Comparison of ENCODE assay signal across 14 cellular contexts in the genomic region with DNA sequence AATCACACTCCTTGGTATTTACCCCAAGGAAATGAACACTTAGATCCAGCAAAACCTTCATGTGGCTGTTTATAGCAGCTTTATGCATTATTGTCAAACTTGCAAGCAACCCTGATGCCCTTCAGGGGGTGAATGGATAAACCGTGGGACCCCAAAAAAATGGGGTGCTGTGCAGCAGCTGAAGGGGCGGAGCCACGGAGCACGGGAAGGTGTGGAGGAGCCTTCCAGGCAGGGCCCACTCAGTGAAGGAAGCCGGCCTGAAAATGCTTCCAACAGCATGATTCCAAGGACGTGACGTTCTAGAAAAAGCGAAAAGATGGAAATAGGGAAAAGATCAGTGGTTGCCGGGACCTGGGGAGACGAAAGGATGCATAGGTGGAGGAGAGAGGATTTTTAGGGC. TPM values are rescaled to one million over a fixed set of nuclear protein-coding genes. Genes with fewer than 3 reads are reported as not detected.
DNase-seq lines count a peak whose midpoint lies in the region; ATAC-seq lines count a peak whose summit lies in the region.
"Had no signal": no experiment of that assay in that cellular context is flagged by ENCODE, and none has a peak within 500 bp of the region (broad histone marks: within the 10 kb centered on the region; RNA-seq: fewer than 3 reads in every experiment).

No MANE protein-coding gene starts in this region.

- no peak overlapping the region for H3K4me3 Mint-ChIP-seq in T-helper 17 cell
- H3K4me3 Mint-ChIP-seq: CD4-positive, CD25-positive, alpha-beta regulatory T cell had no signal

- ATAC-seq in Right ventricle myocardium inferior (no peak), Right ventricle myocardium superior (ENCODE audit: poor library complexity) (no peak), T-helper 17 cell (no peak), sciatic nerve (no peak), GM19328 (IDR thresholded peaks at IDR 0.05; ENCODE audit: unreplicated experiment) (no peak)

- H3K9me3 ChIP-seq in T-helper 17 cell (ENCODE audit: control insufficient read depth, low read length, poor library complexity, severe bottlenecking) = no peaks in the 10 kb centered on the region
- H3K9me3 ChIP-seq: BLaER1 treated with 17β-estradiol and CSF1 and Interleukin-3, amounts not matched to agents 10 nM and 100 nM had no signal

- peak; percentile 50 for DNase-seq in Right ventricle myocardium inferior (ENCODE audit: missing footprints)
- no peak for DNase-seq in Right ventricle myocardium superior
- no peak for DNase-seq in T-helper 17 cell
- peak; percentile 54 for DNase-seq in sciatic nerve (ENCODE audit: low spot score)
- DNase-seq in stimulated activated CD4-positive, alpha-beta T cell treated with anti-CD3 and anti-CD28 coated beads, Interleukin-1b, Interleukin-23, amount 100 ng/mL, for 48 hours = no peak
- no peak for DNase-seq in NCI-H526 treated with DMSO at 0.1 percent for 48 hours (lab: John Stamatoyannopoulos, UW)
- DNase-seq: ACHN; CD4-positive, CD25-positive, alpha-beta regulatory T cell; DMS53; GF-D8 had no signal

- no peaks in the 10 kb centered on the region for H3K4me1 Mint-ChIP-seq in T-helper 17 cell
- H3K4me1 Mint-ChIP-seq: CD4-positive, CD25-positive, alpha-beta regulatory T cell had no signal

- peaks cover 53% of the 10 kb centered on the region for H3K27me3 Mint-ChIP-seq in T-helper 17 cell

- peak overlapping the region; percentile 39 for H3K27ac Mint-ChIP-seq in T-helper 17 cell
- H3K27ac Mint-ChIP-seq: CD4-positive, CD25-positive, alpha-beta regulatory T cell had no signal

- peaks cover 4% of the 10 kb centered on the region for H3K36me3 Mint-ChIP-seq in T-helper 17 cell (ENCODE audit: low read depth)
- H3K36me3 Mint-ChIP-seq: CD4-positive, CD25-positive, alpha-beta regulatory T cell had no signal

- intact Hi-C loops in Right ventricle myocardium inferior (cut with DNase I) = no loop called here
- intact Hi-C loops in Right ventricle myocardium superior (cut with DNase I) = no loop called here
- intact Hi-C loops in sciatic nerve (cut with DNase I) = no loop called here

RNA-seq across cellular contexts. Expression of a gene that starts 25.6 kb away (rescaled TPM):
- total RNA-seq in Right ventricle myocardium inferior = 0.41 TPM
- 1.0 TPM for total RNA-seq in Right ventricle myocardium superior
- not detected for total RNA-seq in T-helper 17 cell
- total RNA-seq in sciatic nerve = 25.5 TPM
- total RNA-seq: A172; CD4-positive, CD25-positive, alpha-beta regulatory T cell; H7 had no signal

Comparison
In these comparisons a context has a peak if more than half of its experiments do, and no peak if none do; other contexts are left out.
1. DNase-seq: peak in Right ventricle myocardium inferior (single experiment) and sciatic nerve (single experiment); none in Right ventricle myocardium superior (single experiment), T-helper 17 cell (0 of 3), stimulated activated CD4-positive, alpha-beta T cell treated with anti-CD3 and anti-CD28 coated beads, Interleukin-1b, Interleukin-23, amount 100 ng/mL, for 48 hours (single experiment) and NCI-H526 treated with DMSO at 0.1 percent for 48 hours (single experiment).
2. RNA of a gene that starts 25.6 kb away (total RNA-seq): 25.5 TPM in sciatic nerve (single experiment); 1.0 TPM in Right ventricle myocardium superior (single experiment), 0.41 TPM in Right ventricle myocardium inferior (single experiment) and not detected in T-helper 17 cell; every median in the first group is over 10 times any median in the second.